In genomic region chr5:13660072-13660471, GRCh38 we compare ENCODE assay signal across 11 cellular contexts.
A peak's percentile ranks its signal among the peaks of the same experiment; 100 is the strongest.
DNase-seq lines count a peak whose midpoint lies in the region; ATAC-seq, FAIRE-seq and TF ChIP-seq lines count a peak whose summit lies in the region.
"Had no signal": no experiment of that assay in that cellular context is flagged by ENCODE, and none has a peak within 500 bp of the region (broad histone marks: within the 10 kb centered on the region; RNA-seq: fewer than 3 reads in every experiment).

No MANE protein-coding gene starts in this region.

- no peaks in the 10 kb centered on the region for H3K36me3 Mint-ChIP-seq in WTC11
- H3K36me3 Mint-ChIP-seq in activated naive CD8-positive, alpha-beta T cell treated with anti-CD3 and anti-CD28 coated beads, Interleukin-2, amount 50 U/mL, for 24 hours (ENCODE audit: low read depth) = no peaks in the 10 kb centered on the region

- intact Hi-C loops in kidney (cut with DNase I) = no loop called here

- no peaks in the 10 kb centered on the region for H3K27me3 Mint-ChIP-seq in WTC11 (ENCODE audit: low read depth)
- no peaks in the 10 kb centered on the region for H3K27me3 Mint-ChIP-seq in activated naive CD8-positive, alpha-beta T cell treated with anti-CD3 and anti-CD28 coated beads, Interleukin-2, amount 50 U/mL, for 24 hours

- H3K4me3 ChIP-seq in NB4 (ENCODE audit: low read depth, low read length) (no peak overlapping the region), kidney (ENCODE audit: low read length in 2 of 2) (no peak overlapping the region)
- H3K4me3 ChIP-seq: testis had no signal

- H3K9me3 Mint-ChIP-seq in WTC11 = no peaks in the 10 kb centered on the region
- H3K9me3 Mint-ChIP-seq in activated naive CD8-positive, alpha-beta T cell treated with anti-CD3 and anti-CD28 coated beads, Interleukin-2, amount 50 U/mL, for 24 hours = peaks cover 7% of the 10 kb centered on the region

- CTCF ChIA-PET in WTC11 (lab: Charles Lee) = interaction anchor here (0.6 to 1.3 kb wide), 3 partner anchors 73 to 297 kb away, joined by 3 read pairs; no protein-coding TSS in a partner anchor

- H3K27ac ChIP-seq in kidney (ENCODE audit: low read depth in 2 of 2, low read length in 2 of 2) = no peak overlapping the region
- H3K27ac ChIP-seq: KMS-11, testis had no signal

- peak; percentile 18 for DNase-seq in Ammon's horn (ENCODE audit: low spot score)
- peak; percentile 12 for DNase-seq in NB4 (ENCODE audit: low read depth)
- no peak for DNase-seq in WTC11 (ENCODE audit: low spot score)
- no peak for DNase-seq in kidney
- DNase-seq in activated naive CD8-positive, alpha-beta T cell treated with anti-CD3 and anti-CD28 coated beads, Interleukin-2, amount 50 U/mL, for 24 hours = no peak
- DNase-seq: DMS153, testis had no signal

- H3K9me3 ChIP-seq in kidney (ENCODE audit: control insufficient read depth in 1 of 2, low read length in 2 of 2) = no peaks in the 10 kb centered on the region
- H3K9me3 ChIP-seq: testis had no signal

- TF ChIP-seq CTCF in NB4 (IDR thresholded peaks at IDR 0.05; ENCODE audit: low read depth, low read length) (no peak), WTC11 (IDR thresholded peaks at IDR 0.05) (no peak), kidney (IDR thresholded peaks at IDR 0.05; ENCODE audit: borderline replicate concordance, extremely low read depth, insufficient read depth) (no peak)

- H3K4me1 Mint-ChIP-seq in WTC11 = no peaks in the 10 kb centered on the region; the same call in 1 of the 2 replicates
- no peaks in the 10 kb centered on the region for H3K4me1 Mint-ChIP-seq in activated naive CD8-positive, alpha-beta T cell treated with anti-CD3 and anti-CD28 coated beads, Interleukin-2, amount 50 U/mL, for 24 hours

- H3K27ac Mint-ChIP-seq in WTC11 = no peak overlapping the region
- H3K27ac Mint-ChIP-seq in activated naive CD8-positive, alpha-beta T cell treated with anti-CD3 and anti-CD28 coated beads, Interleukin-2, amount 50 U/mL, for 24 hours = no peak overlapping the region

- H3K9ac ChIP-seq in kidney (ENCODE audit: low read length in 2 of 2) = no peak overlapping the region
- H3K9ac ChIP-seq: KMS-11 had no signal

- no peak for TF ChIP-seq POLR2A in NB4 (IDR thresholded peaks at IDR 0.05; ENCODE audit: extremely low read depth, insufficient read length)

- no peaks in the 10 kb centered on the region for H3K4me1 ChIP-seq in kidney (ENCODE audit: control insufficient read depth in 1 of 2, insufficient read depth in 1 of 2, low read depth in 1 of 2, low read length in 2 of 2)
- H3K4me1 ChIP-seq: testis had no signal

- ATAC-seq in WTC11 = peak; percentile 53; the same call in 1 of the 2 replicates
- no peak for ATAC-seq in esophagus mucosa
- ATAC-seq in GM19467 (IDR thresholded peaks at IDR 0.05; ENCODE audit: unreplicated experiment) = no peak
- no peak for ATAC-seq in activated naive CD8-positive, alpha-beta T cell treated with anti-CD3 and anti-CD28 coated beads, Interleukin-2, amount 50 U/mL, for 24 hours
- no peak for ATAC-seq in GM21367 (IDR thresholded peaks at IDR 0.05; ENCODE audit: unreplicated experiment)

- FAIRE-seq in kidney (lab: Jason Lieb, UNC) = peak; percentile 68

- H3K36me3 ChIP-seq in kidney (ENCODE audit: control insufficient read depth in 1 of 2, insufficient read depth in 2 of 2, low read length in 2 of 2) = no peaks in the 10 kb centered on the region

- no peak overlapping the region for H3K4me3 Mint-ChIP-seq in WTC11
- H3K4me3 Mint-ChIP-seq in activated naive CD8-positive, alpha-beta T cell treated with anti-CD3 and anti-CD28 coated beads, Interleukin-2, amount 50 U/mL, for 24 hours = no peak overlapping the region

- POLR2A ChIA-PET in WTC11 (lab: Charles Lee) = no interaction called here

TF ChIP-seq in WTC11, 78 proteins besides CTCF, POLR2A, EP300 and RAD21:
- no peak for TF ChIP-seq IRF2 (CRISPR knock-in tag; IDR thresholded peaks at IDR 0.05; ENCODE audit: borderline replicate concordance, low read depth)
- TF ChIP-seq SOX15 (CRISPR knock-in tag; IDR thresholded peaks at IDR 0.05) = no peak
- TF ChIP-seq CDX4 (CRISPR knock-in tag; IDR thresholded peaks at IDR 0.05; ENCODE audit: borderline replicate concordance) = no peak
- TF ChIP-seq SMAD4 (CRISPR knock-in tag; IDR thresholded peaks at IDR 0.05) = no peak
- no peak for TF ChIP-seq ZNF425 (CRISPR knock-in tag; conservative IDR thresholded peaks at IDR 0.05)

Comparison
In these comparisons a context has a peak if more than half of its experiments do, and no peak if none do; other contexts are left out.
1. DNase-seq: peak in Ammon's horn (single experiment) and NB4 (single experiment); none in WTC11 (single experiment), kidney (single experiment) and activated naive CD8-positive, alpha-beta T cell treated with anti-CD3 and anti-CD28 coated beads, Interleukin-2, amount 50 U/mL, for 24 hours (single experiment).